In genomic region chr5:176630681-176631222, GRCh38 we compare ENCODE assay signal across 9 cellular contexts. TPM values are rescaled to one million over a fixed set of nuclear protein-coding genes. Genes with fewer than 3 reads are reported as not detected.
DNase-seq lines count a peak whose midpoint lies in the region; ATAC-seq and TF ChIP-seq lines count a peak whose summit lies in the region.
"Had no signal": no experiment of that assay in that cellular context is flagged by ENCODE, and none has a peak within 500 bp of the region (broad histone marks: within the 10 kb centered on the region; RNA-seq: fewer than 3 reads in every experiment).

No MANE protein-coding gene starts in this region.

- H3K27ac Mint-ChIP-seq in activated CD4-positive, alpha-beta T cell treated with anti-CD3 and anti-CD28 coated beads for 36 hours: no peak overlapping the region
- H3K27ac Mint-ChIP-seq in WTC11: no peak overlapping the region

- no peak for DNase-seq in activated CD4-positive, alpha-beta T cell treated with anti-CD3 and anti-CD28 coated beads for 36 hours
- DNase-seq in activated CD4-positive, alpha-beta T cell treated with anti-CD3 and anti-CD28 coated beads, Interleukin-2, amount 50 U/mL, for 48 hours: no peak
- DNase-seq in WTC11 (ENCODE audit: low spot score) (no peak), foreskin melanocyte (no peak)

- H3K4me3 Mint-ChIP-seq in activated CD4-positive, alpha-beta T cell treated with anti-CD3 and anti-CD28 coated beads for 36 hours: peak overlapping the region; percentile 13
- peak overlapping the region; percentile 74 for H3K4me3 Mint-ChIP-seq in WTC11

- no peak overlapping the region for H3K27ac ChIP-seq in stomach smooth muscle (ENCODE audit: low read length)
- H3K27ac ChIP-seq: neutrophil had no signal

- POLR2A ChIA-PET in activated CD4-positive, alpha-beta T cell treated with anti-CD3 and anti-CD28 coated beads for 36 hours (lab: Charles Lee): no interaction called here
- POLR2A ChIA-PET in WTC11 (lab: Charles Lee): interaction anchor here (0.5 to 1.0 kb wide), 2 partner anchors 16 to 93 kb away, joined by 3 read pairs; partner anchors contain the start of genes RNF44 and TSPAN17

- ATAC-seq in activated CD4-positive, alpha-beta T cell treated with anti-CD3 and anti-CD28 coated beads for 36 hours: no peak
- ATAC-seq in WTC11 (no peak), GM21390 (IDR thresholded peaks at IDR 0.05; ENCODE audit: unreplicated experiment) (no peak), GM21526 (IDR thresholded peaks at IDR 0.05; ENCODE audit: low FRiP score, unreplicated experiment) (no peak)

- intact Hi-C loops in activated CD4-positive, alpha-beta T cell treated with anti-CD3 and anti-CD28 coated beads for 36 hours (cut with DNase I, micrococcal nuclease): loop anchor here in 1 of 2 experiments (1.0 kb wide), 2 partner anchors 11 to 17 kb away; partner anchors contain the start of gene TSPAN17

- peaks cover 59 to 65% of the 10 kb centered on the region in 2 donors for H3K27me3 ChIP-seq in stomach smooth muscle (ENCODE audit: control insufficient read depth in 1 of 2, insufficient read depth in 2 of 2, low read length in 2 of 2)

- H3K4me1 Mint-ChIP-seq in activated CD4-positive, alpha-beta T cell treated with anti-CD3 and anti-CD28 coated beads for 36 hours: peaks cover 9% of the 10 kb centered on the region
- peaks cover 41% of the 10 kb centered on the region for H3K4me1 Mint-ChIP-seq in WTC11

- CTCF ChIA-PET in activated CD4-positive, alpha-beta T cell treated with anti-CD3 and anti-CD28 coated beads for 36 hours (lab: Charles Lee): interaction anchor here (0.7 to 2.1 kb wide), 7 partner anchors 12 to 453 kb away, joined by 3 to 9 read pairs (median 3); partner anchors contain the start of gene TSPAN17
- CTCF ChIA-PET in WTC11 (lab: Charles Lee): interaction anchor here (0.7 to 3.5 kb wide), 19 partner anchors 9 to 455 kb away, joined by 3 to 22 read pairs (median 4); partner anchors contain the start of genes FAF2, TSPAN17 and ZNF346

- H3K4me3 ChIP-seq in iPS-11a (ENCODE audit: low read depth, low read length) (peak overlapping the region; percentile 77), stomach smooth muscle (ENCODE audit: low read length in 2 of 2) (peak overlapping the region; percentile 40 to 66)

- no peaks in the 10 kb centered on the region for H3K36me3 ChIP-seq in stomach smooth muscle (ENCODE audit: control insufficient read depth in 2 of 2, insufficient read depth in 2 of 2, low read length in 2 of 2)
- H3K36me3 ChIP-seq: neutrophil had no signal

- peaks cover 0 to 4% of the 10 kb centered on the region in 2 donors for H3K9me3 ChIP-seq in stomach smooth muscle (ENCODE audit: control insufficient read depth in 2 of 2, low read length in 2 of 2)
- H3K9me3 ChIP-seq: neutrophil had no signal

- no peak for TF ChIP-seq CTCF in WTC11 (IDR thresholded peaks at IDR 0.05)

- no peaks in the 10 kb centered on the region for H3K9me3 Mint-ChIP-seq in activated CD4-positive, alpha-beta T cell treated with anti-CD3 and anti-CD28 coated beads for 36 hours (ENCODE audit: low read depth)
- peaks cover 7% of the 10 kb centered on the region for H3K9me3 Mint-ChIP-seq in WTC11

- H3K4me1 ChIP-seq in stomach smooth muscle (ENCODE audit: control insufficient read depth, insufficient read depth, low read length): peaks cover 17% of the 10 kb centered on the region

- H3K27me3 Mint-ChIP-seq in activated CD4-positive, alpha-beta T cell treated with anti-CD3 and anti-CD28 coated beads for 36 hours: peaks cover 58% of the 10 kb centered on the region
- H3K27me3 Mint-ChIP-seq in WTC11 (ENCODE audit: low read depth): peaks cover 58% of the 10 kb centered on the region

- no peaks in the 10 kb centered on the region for H3K36me3 Mint-ChIP-seq in activated CD4-positive, alpha-beta T cell treated with anti-CD3 and anti-CD28 coated beads for 36 hours (ENCODE audit: low read depth)
- H3K36me3 Mint-ChIP-seq in WTC11: no peaks in the 10 kb centered on the region

- no peak overlapping the region for H3K9ac ChIP-seq in stomach smooth muscle (ENCODE audit: low read length in 2 of 2)

TF ChIP-seq in WTC11, 78 proteins besides CTCF, POLR2A, EP300 and RAD21:
- no peak for TF ChIP-seq NR3C1 (CRISPR knock-in tag; conservative IDR thresholded peaks at IDR 0.05; ENCODE audit: low read depth)
- TF ChIP-seq, protein P1, sequence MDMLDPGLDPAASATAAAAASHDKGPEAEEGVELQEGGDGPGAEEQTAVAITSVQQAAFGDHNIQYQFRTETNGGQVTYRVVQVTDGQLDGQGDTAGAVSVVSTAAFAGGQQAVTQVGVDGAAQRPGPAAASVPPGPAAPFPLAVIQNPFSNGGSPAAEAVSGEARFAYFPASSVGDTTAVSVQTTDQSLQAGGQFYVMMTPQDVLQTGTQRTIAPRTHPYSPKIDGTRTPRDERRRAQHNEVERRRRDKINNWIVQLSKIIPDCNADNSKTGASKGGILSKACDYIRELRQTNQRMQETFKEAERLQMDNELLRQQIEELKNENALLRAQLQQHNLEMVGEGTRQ (CRISPR knock-in tag; IDR thresholded peaks at IDR 0.05): no peak
- no peak for TF ChIP-seq KAT7 (CRISPR knock-in tag; IDR thresholded peaks at IDR 0.05; ENCODE audit: borderline replicate concordance)
- TF ChIP-seq JAZF1 (CRISPR knock-in tag; IDR thresholded peaks at IDR 0.05): no peak
- no peak for TF ChIP-seq NFYB (CRISPR knock-in tag; conservative IDR thresholded peaks at IDR 0.05; ENCODE audit: low read depth)
- TF ChIP-seq, protein P2, sequence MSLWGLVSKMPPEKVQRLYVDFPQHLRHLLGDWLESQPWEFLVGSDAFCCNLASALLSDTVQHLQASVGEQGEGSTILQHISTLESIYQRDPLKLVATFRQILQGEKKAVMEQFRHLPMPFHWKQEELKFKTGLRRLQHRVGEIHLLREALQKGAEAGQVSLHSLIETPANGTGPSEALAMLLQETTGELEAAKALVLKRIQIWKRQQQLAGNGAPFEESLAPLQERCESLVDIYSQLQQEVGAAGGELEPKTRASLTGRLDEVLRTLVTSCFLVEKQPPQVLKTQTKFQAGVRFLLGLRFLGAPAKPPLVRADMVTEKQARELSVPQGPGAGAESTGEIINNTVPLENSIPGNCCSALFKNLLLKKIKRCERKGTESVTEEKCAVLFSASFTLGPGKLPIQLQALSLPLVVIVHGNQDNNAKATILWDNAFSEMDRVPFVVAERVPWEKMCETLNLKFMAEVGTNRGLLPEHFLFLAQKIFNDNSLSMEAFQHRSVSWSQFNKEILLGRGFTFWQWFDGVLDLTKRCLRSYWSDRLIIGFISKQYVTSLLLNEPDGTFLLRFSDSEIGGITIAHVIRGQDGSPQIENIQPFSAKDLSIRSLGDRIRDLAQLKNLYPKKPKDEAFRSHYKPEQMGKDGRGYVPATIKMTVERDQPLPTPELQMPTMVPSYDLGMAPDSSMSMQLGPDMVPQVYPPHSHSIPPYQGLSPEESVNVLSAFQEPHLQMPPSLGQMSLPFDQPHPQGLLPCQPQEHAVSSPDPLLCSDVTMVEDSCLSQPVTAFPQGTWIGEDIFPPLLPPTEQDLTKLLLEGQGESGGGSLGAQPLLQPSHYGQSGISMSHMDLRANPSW (CRISPR knock-in tag; conservative IDR thresholded peaks at IDR 0.05; ENCODE audit: low read depth): no peak
- TF ChIP-seq IRF2 (CRISPR knock-in tag; IDR thresholded peaks at IDR 0.05; ENCODE audit: borderline replicate concordance, low read depth): no peak
- TF ChIP-seq, protein P3, sequence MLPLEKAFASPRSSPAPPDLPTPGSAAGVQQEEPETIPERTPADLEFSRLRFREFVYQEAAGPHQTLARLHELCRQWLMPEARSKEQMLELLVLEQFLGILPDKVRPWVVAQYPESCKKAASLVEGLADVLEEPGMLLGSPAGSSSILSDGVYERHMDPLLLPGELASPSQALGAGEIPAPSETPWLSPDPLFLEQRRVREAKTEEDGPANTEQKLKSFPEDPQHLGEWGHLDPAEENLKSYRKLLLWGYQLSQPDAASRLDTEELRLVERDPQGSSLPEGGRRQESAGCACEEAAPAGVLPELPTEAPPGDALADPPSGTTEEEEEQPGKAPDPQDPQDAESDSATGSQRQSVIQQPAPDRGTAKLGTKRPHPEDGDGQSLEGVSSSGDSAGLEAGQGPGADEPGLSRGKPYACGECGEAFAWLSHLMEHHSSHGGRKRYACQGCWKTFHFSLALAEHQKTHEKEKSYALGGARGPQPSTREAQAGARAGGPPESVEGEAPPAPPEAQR (CRISPR knock-in tag; IDR thresholded peaks at IDR 0.05): no peak
- TF ChIP-seq ZNF512 (CRISPR knock-in tag; IDR thresholded peaks at IDR 0.05; ENCODE audit: borderline replicate concordance): no peak
- no peak for TF ChIP-seq ZBTB21 (CRISPR knock-in tag; IDR thresholded peaks at IDR 0.05; ENCODE audit: borderline replicate concordance)
- TF ChIP-seq OVOL2 (CRISPR knock-in tag; IDR thresholded peaks at IDR 0.05; ENCODE audit: borderline replicate concordance): no peak
- no peak for TF ChIP-seq EMX1 (CRISPR knock-in tag; IDR thresholded peaks at IDR 0.05)
- TF ChIP-seq NR2C2 (CRISPR knock-in tag; IDR thresholded peaks at IDR 0.05): no peak
- TF ChIP-seq ESRRA (CRISPR knock-in tag; IDR thresholded peaks at IDR 0.05; ENCODE audit: borderline replicate concordance): no peak

RNA-seq across cellular contexts. Expression of gene EIF4E1B, which starts 0.3 kb away (rescaled TPM):
- total RNA-seq in activated CD4-positive, alpha-beta T cell treated with anti-CD3 and anti-CD28 coated beads for 36 hours: not detected
- 0.74 to 1.3 TPM (median 1.1 TPM) in 3 replicates for total RNA-seq in WTC11 (2021)

RNA-seq across cellular contexts. Expression of gene SNCB, which starts 0.4 kb away (rescaled TPM):
- total RNA-seq in activated CD4-positive, alpha-beta T cell treated with anti-CD3 and anti-CD28 coated beads for 36 hours: under 1 TPM; 0.46 to 0.55 TPM
- total RNA-seq in WTC11 (2021): 6.8 to 13.4 TPM (median 9.6 TPM) in 3 replicates

RNA-seq across cellular contexts. Expression of gene TSPAN17, which starts 16.5 kb away (rescaled TPM):
- total RNA-seq in activated CD4-positive, alpha-beta T cell treated with anti-CD3 and anti-CD28 coated beads for 36 hours: 10 to 100 TPM; 19.4 to 25.2 TPM
- 45.7 to 47.8 TPM (median 46.1 TPM) in 3 replicates for total RNA-seq in WTC11 (2021)

RNA-seq across cellular contexts. Expression of gene GPRIN1, which starts 20.8 kb away (rescaled TPM):
- total RNA-seq in activated CD4-positive, alpha-beta T cell treated with anti-CD3 and anti-CD28 coated beads for 36 hours: 1 to 10 TPM; 3.8 to 4.1 TPM
- 5.4 to 8.5 TPM (median 5.8 TPM) in 3 replicates for total RNA-seq in WTC11 (2021)
